1 cellular context compared by ENCODE assay signal in the genomic region with DNA sequence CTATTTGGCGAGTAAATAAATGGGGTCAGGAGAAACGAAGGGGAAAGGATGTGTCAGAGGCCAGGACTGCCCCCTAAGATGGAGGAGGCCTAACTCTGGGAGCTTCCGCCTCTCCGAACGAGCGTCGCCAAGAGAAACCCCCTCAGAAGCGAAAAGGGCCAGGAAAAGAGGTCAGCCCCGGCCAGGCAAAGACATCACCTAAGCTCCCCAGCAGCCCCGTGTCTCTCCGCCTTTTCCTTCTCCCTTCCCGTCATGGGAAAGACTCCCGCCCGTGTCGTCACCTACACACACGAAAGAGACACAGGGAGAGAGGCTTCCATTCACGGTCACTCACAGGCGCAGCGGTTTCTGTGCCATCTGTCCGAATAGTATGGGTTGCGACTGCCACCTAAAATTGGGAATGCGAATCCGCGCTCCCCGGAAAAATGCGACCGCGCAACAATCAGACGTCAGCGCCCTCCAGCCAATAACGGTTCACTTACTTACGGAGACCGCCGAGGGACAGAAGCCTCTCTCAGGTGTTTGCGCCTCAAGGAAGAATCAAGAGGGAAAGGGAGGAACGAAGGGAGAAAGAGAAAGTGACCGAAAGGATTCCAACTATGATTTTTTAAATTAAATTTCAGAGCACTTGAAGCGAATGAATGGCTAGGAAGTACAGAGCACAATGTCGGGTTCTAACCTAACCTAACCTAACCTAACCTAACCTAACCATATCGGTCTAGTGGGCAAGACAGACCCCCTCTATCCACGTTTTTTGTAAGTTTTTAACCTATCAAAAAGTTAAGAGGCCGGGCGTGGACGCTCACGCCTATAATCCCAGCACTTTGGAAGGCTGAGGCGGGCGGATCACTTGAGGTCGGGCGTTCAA.
TF ChIP-seq lines count a peak whose summit lies in the region.

Gene CWF19L1 (minus strand): TSS at position 402 of the 868 bp plus-strand sequence. CDS start 45 bp downstream, at position 357.

TF ChIP-seq in GM12878, 131 proteins besides CTCF, POLR2A, EP300 and RAD21 (continued from another document):
- peak; percentile 31; the same call in 1 of the 2 replicates for TF ChIP-seq ZBTB40 (IDR thresholded peaks at IDR 0.05; ENCODE audit: borderline replicate concordance)
- 0 out of 2 replicates have a peak, but pooled peaks have one; percentile 25 for TF ChIP-seq BACH1 (IDR thresholded peaks at IDR 0.05; ENCODE audit: borderline replicate concordance)
- peak; percentile 65; the same call in 1 of the 2 replicates for TF ChIP-seq RB1 (IDR thresholded peaks at IDR 0.05; ENCODE audit: borderline replicate concordance)
- peak; percentile 58; the same call in 1 of the 2 replicates for TF ChIP-seq POLR2AphosphoS2 (IDR thresholded peaks at IDR 0.05; ENCODE audit: low read depth, low read length)
- TF ChIP-seq LARP7 (IDR thresholded peaks at IDR 0.05): peak; percentile 59; the same call in 1 of the 2 replicates
- no peak for TF ChIP-seq RFX5 (IDR thresholded peaks at IDR 0.05; ENCODE audit: low read depth, low read length)
- 0 out of 2 replicates have a peak, but pooled peaks have one; percentile 13 for TF ChIP-seq NR2F1 (conservative IDR thresholded peaks at IDR 0.05)
- TF ChIP-seq SMAD5 (IDR thresholded peaks at IDR 0.05; ENCODE audit: low read depth): peak; percentile 29; the same call in 1 of the 2 replicates
- peak; percentile 98 for TF ChIP-seq CREB1 (IDR thresholded peaks at IDR 0.05; ENCODE audit: low read depth)
- TF ChIP-seq SUZ12 (IDR thresholded peaks at IDR 0.05; ENCODE audit: unreplicated experiment): no peak
- 0 out of 2 replicates have a peak, but pooled peaks have one; percentile 14 for TF ChIP-seq NFIC (IDR thresholded peaks at IDR 0.05; ENCODE audit: low read depth, low read length)
- peak; percentile 76 for TF ChIP-seq CBFB (IDR thresholded peaks at IDR 0.05; ENCODE audit: low read depth)
- peak; percentile 53 for TF ChIP-seq SMAD1 (IDR thresholded peaks at IDR 0.05; ENCODE audit: low read depth, partially characterized antibody)
- no peak for TF ChIP-seq CHD4 (IDR thresholded peaks at IDR 0.05)
- peak; percentile 66 for TF ChIP-seq ATF7 (IDR thresholded peaks at IDR 0.05; ENCODE audit: low read depth)
- peak; percentile 79; the same call in 1 of the 2 replicates for TF ChIP-seq SIN3A (IDR thresholded peaks at IDR 0.05; ENCODE audit: low read depth, low read length)
- no peak for TF ChIP-seq BHLHE40 (IDR thresholded peaks at IDR 0.05; ENCODE audit: borderline replicate concordance in 1 of 2, low read depth in 2 of 2, low read length in 1 of 2)
- TF ChIP-seq SP1 (IDR thresholded peaks at IDR 0.05; ENCODE audit: low read depth, low read length): peak; percentile 69
- peak; percentile 99 for TF ChIP-seq CREM (IDR thresholded peaks at IDR 0.05; ENCODE audit: low read depth)
